ENCODE assay signal across 8 cellular contexts in the genomic region with DNA sequence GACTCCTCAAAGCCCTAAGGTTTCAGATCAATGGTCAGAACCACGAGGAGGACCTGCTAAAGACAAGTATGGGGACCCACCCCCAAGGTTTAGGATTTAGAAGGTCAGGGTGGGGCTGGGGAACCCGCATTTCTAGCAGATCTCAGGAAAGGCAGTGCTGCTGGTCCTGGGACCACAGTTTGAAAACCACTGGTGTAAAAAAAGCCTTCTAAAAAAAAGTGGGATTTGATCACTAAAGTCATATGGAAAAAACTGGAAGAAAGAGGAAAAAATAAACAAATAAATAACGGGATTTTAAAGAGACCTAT. TPM values are rescaled to one million over a fixed set of nuclear protein-coding genes. Genes with fewer than 3 reads are reported as not detected.
DNase-seq lines count a peak whose midpoint lies in the region; ATAC-seq and TF ChIP-seq lines count a peak whose summit lies in the region.

No MANE protein-coding gene starts in this region.

- H3K27me3 ChIP-seq in ACC112 (ENCODE audit: insufficient read depth, low read length) (no peaks in the 10 kb centered on the region), HUES48 (ENCODE audit: control insufficient read depth, insufficient read depth, low read length) (no peaks in the 10 kb centered on the region)

- H3K9ac ChIP-seq in HUES48 (ENCODE audit: low read depth, low read length), result 0 out of 2 replicates have a peak overlapping the region, but pooled peaks have one; percentile 56

- peak overlapping the region; percentile 91 for H3K4me3 ChIP-seq in ACC112 (ENCODE audit: low read depth, low read length)
- H3K4me3 ChIP-seq in HUES48 (ENCODE audit: low read depth, low read length), result peak overlapping the region; percentile 84
- H3K4me3 ChIP-seq in cardiac fibroblast (replicated peaks in 1 of 2; ENCODE audit: low read depth in 2 of 2, low read length in 2 of 2), result peak overlapping the region; percentile 67 to 68
- peak overlapping the region; percentile 61 for H3K4me3 ChIP-seq in mucosa of descending colon

- intact Hi-C loops in mucosa of descending colon (cut with DNase I, micrococcal nuclease), result no loop called here

- H3K27ac ChIP-seq in ACC112 (ENCODE audit: low read depth, low read length) (no peak overlapping the region), HUES48 (ENCODE audit: low read depth, low read length) (peak overlapping the region; percentile 71)

- ATAC-seq in mucosa of descending colon, result no peak
- no peak for ATAC-seq in GM19467 (IDR thresholded peaks at IDR 0.05; ENCODE audit: unreplicated experiment)

- H2AFZ ChIP-seq in ACC112 (ENCODE audit: low read length, unreplicated experiment), result peak overlapping the region; percentile 93

- H3K9me3 ChIP-seq in HUES48 (ENCODE audit: control insufficient read depth, insufficient read depth, low read length) (peaks cover 21% of the 10 kb centered on the region), mucosa of descending colon (no peaks in the 10 kb centered on the region)

- H3K4me1 ChIP-seq in ACC112 (ENCODE audit: control insufficient read depth, insufficient read depth, low read length, unreplicated experiment) (peaks cover 7% of the 10 kb centered on the region), HUES48 (ENCODE audit: control insufficient read depth, insufficient read depth, low read length) (peaks cover 8% of the 10 kb centered on the region), mucosa of descending colon (ENCODE audit: low read depth) (peaks cover 9% of the 10 kb centered on the region)

- DNase-seq in cardiac fibroblast (ENCODE audit: low read depth in 2 of 2) (peak in 1 of 2 donors; percentile 3), mucosa of descending colon (no peak), NCI-H446 (lab: John Stamatoyannopoulos, UW) (no peak), NCI-H524 treated with DMSO at 0.1 percent for 48 hours (lab: John Stamatoyannopoulos, UW) (no peak), NCI-H2081 (lab: John Stamatoyannopoulos, UW) (no peak)

- no peaks in the 10 kb centered on the region for H3K36me3 ChIP-seq in ACC112 (ENCODE audit: insufficient read depth, low read length)
- H3K36me3 ChIP-seq in HUES48 (ENCODE audit: control insufficient read depth, insufficient read depth, low read length), result no peaks in the 10 kb centered on the region
- H3K36me3 ChIP-seq in mucosa of descending colon (ENCODE audit: low read depth), result no peaks in the 10 kb centered on the region

- TF ChIP-seq CTCF in cardiac fibroblast (IDR thresholded peaks at IDR 0.05; ENCODE audit: low read depth, low read length), result no peak
- no peak for TF ChIP-seq CTCF in mucosa of descending colon (IDR thresholded peaks at IDR 0.05)

- no peaks in the 10 kb centered on the region for H3K79me2 ChIP-seq in ACC112 (ENCODE audit: control insufficient read depth, insufficient read depth, low read length, unreplicated experiment)

RNA-seq across cellular contexts. Expression of gene SLC41A3, which starts 0.8 kb away (rescaled TPM):
- 10 to 100 TPM; 23.0 to 33.9 (median 31.2) TPM for total RNA-seq in mucosa of descending colon
